Comparison of ENCODE assay signal across 1 cellular context in the genomic region with DNA sequence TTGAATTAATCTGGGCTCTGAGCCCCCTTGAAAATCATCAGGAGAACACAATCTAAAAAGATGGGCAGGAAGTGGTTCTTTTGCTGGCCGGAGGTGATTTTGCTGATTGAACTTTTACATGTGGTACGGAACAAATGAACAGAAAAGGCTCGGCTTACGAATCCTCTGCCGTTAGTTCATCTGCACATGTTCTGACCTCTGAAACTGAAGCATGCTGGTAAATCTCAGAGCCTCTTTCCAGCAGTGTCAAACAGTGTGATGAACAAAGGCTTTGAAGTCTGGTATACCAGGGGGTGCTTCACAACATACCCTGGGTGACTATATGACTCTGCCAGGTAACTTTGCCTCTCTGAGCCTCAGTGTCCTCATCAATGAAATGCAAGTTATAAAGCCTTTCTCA.
TF ChIP-seq lines count a peak whose summit lies in the region.

No MANE protein-coding gene starts in this region.

TF ChIP-seq in GM12878, 131 proteins besides CTCF, POLR2A, EP300 and RAD21 (continued from another document):
- TF ChIP-seq, protein P1, sequence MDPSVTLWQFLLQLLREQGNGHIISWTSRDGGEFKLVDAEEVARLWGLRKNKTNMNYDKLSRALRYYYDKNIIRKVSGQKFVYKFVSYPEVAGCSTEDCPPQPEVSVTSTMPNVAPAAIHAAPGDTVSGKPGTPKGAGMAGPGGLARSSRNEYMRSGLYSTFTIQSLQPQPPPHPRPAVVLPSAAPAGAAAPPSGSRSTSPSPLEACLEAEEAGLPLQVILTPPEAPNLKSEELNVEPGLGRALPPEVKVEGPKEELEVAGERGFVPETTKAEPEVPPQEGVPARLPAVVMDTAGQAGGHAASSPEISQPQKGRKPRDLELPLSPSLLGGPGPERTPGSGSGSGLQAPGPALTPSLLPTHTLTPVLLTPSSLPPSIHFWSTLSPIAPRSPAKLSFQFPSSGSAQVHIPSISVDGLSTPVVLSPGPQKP (IDR thresholded peaks at IDR 0.05; ENCODE audit: low read depth, low read length): no peak
- TF ChIP-seq CBX5 (IDR thresholded peaks at IDR 0.05; ENCODE audit: low read depth): no peak
- no peak for TF ChIP-seq CHD4 (IDR thresholded peaks at IDR 0.05)
- TF ChIP-seq, protein P2, sequence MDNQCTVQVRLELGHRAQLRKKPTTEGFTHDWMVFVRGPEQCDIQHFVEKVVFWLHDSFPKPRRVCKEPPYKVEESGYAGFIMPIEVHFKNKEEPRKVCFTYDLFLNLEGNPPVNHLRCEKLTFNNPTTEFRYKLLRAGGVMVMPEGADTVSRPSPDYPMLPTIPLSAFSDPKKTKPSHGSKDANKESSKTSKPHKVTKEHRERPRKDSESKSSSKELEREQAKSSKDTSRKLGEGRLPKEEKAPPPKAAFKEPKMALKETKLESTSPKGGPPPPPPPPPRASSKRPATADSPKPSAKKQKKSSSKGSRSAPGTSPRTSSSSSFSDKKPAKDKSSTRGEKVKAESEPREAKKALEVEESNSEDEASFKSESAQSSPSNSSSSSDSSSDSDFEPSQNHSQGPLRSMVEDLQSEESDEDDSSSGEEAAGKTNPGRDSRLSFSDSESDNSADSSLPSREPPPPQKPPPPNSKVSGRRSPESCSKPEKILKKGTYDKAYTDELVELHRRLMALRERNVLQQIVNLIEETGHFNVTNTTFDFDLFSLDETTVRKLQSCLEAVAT (IDR thresholded peaks at IDR 0.05): no peak
- TF ChIP-seq FOXK2 (IDR thresholded peaks at IDR 0.05): no peak
- no peak for TF ChIP-seq POLR2AphosphoS2 (IDR thresholded peaks at IDR 0.05; ENCODE audit: low read depth, low read length)
- no peak for TF ChIP-seq EZH2 (IDR thresholded peaks at IDR 0.05; ENCODE audit: borderline replicate concordance, control insufficient read depth, low read depth, low read length)
- TF ChIP-seq YY1 (IDR thresholded peaks at IDR 0.05; ENCODE audit: low read depth, low read length): no peak
- TF ChIP-seq PAX8 (IDR thresholded peaks at IDR 0.05): no peak
- no peak for TF ChIP-seq SPI1 (IDR thresholded peaks at IDR 0.05; ENCODE audit: borderline replicate concordance, insufficient read depth, low read depth, low read length)
- no peak for TF ChIP-seq ZNF207 (IDR thresholded peaks at IDR 0.05; ENCODE audit: borderline replicate concordance)
